ENCODE assay signal across 11 cellular contexts in the genomic region with DNA sequence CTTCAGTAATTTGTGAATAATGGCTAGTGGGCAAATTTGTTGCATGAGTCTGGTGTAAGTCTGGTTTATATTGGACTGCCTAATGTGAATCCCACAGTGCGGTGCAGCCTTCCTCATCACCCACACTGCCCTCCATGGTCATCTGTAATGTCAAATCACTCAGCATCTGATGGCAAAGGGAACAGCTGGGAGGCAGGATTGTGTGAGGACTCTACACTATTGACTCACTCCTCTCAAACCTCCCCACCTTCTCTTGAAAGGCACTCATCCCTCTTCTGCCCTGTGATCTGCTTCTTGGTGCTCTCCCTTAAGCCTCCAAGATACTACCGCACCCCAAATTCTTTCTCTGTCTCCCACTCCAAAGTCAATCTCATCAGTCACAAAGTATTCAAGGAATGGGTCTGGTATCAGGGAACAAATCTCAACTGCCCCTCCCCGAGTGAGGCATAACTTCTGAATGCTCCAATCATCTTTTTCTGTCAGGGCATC.
DNase-seq lines count a peak whose midpoint lies in the region; ATAC-seq and TF ChIP-seq lines count a peak whose summit lies in the region.
"Had no signal": no experiment of that assay in that cellular context is flagged by ENCODE, and none has a peak within 500 bp of the region (broad histone marks: within the 10 kb centered on the region; RNA-seq: fewer than 3 reads in every experiment).

No MANE protein-coding gene starts in this region.

- H3K36me3 ChIP-seq in endodermal cell (ENCODE audit: control insufficient read depth, insufficient read depth, low read length): no peaks in the 10 kb centered on the region
- H3K36me3 ChIP-seq in psoas muscle (ENCODE audit: insufficient read depth in 1 of 2, low read depth in 1 of 2): no peaks in the 10 kb centered on the region
- no peaks in the 10 kb centered on the region for H3K36me3 ChIP-seq in CD8-positive, alpha-beta T cell (ENCODE audit: insufficient read depth, low read length)

- H3K4me1 Mint-ChIP-seq in endodermal cell: peaks cover 30% of the 10 kb centered on the region
- H3K4me1 Mint-ChIP-seq in natural killer cell: no peaks in the 10 kb centered on the region
- H3K4me1 Mint-ChIP-seq in CD8-positive, alpha-beta T cell (ENCODE audit: low read depth): no peaks in the 10 kb centered on the region
- H3K4me1 Mint-ChIP-seq: activated CD4-positive, alpha-beta T cell treated with anti-CD3 and anti-CD28 coated beads for 36 hours had no signal

- H3K27me3 ChIP-seq in endodermal cell (ENCODE audit: control insufficient read depth, insufficient read depth, low read length, poor library complexity, severe bottlenecking): no peaks in the 10 kb centered on the region
- H3K27me3 ChIP-seq in psoas muscle (ENCODE audit: insufficient read depth in 3 of 3, low read length in 2 of 3): no peaks in the 10 kb centered on the region
- no peaks in the 10 kb centered on the region for H3K27me3 ChIP-seq in CD8-positive, alpha-beta T cell (ENCODE audit: insufficient read depth, low read length)

- H3K9ac ChIP-seq in endodermal cell (ENCODE audit: extremely low read depth, low read length, poor library complexity, severe bottlenecking): no peak overlapping the region

- H3K27ac Mint-ChIP-seq in endodermal cell: peak overlapping the region; percentile 14
- H3K27ac Mint-ChIP-seq in natural killer cell: no peak overlapping the region
- H3K27ac Mint-ChIP-seq in CD8-positive, alpha-beta T cell: no peak overlapping the region
- H3K27ac Mint-ChIP-seq: activated CD4-positive, alpha-beta T cell treated with anti-CD3 and anti-CD28 coated beads for 36 hours had no signal

- H3K4me3 ChIP-seq in endodermal cell (ENCODE audit: low read length) (no peak overlapping the region), psoas muscle (no peak overlapping the region)
- no peak overlapping the region for H3K4me3 ChIP-seq in CD8-positive, alpha-beta T cell (ENCODE audit: low read depth, low read length)

- H3K9me3 ChIP-seq in endodermal cell (ENCODE audit: control insufficient read depth, low read length) (no peaks in the 10 kb centered on the region), psoas muscle (no peaks in the 10 kb centered on the region)
- H3K9me3 ChIP-seq in CD8-positive, alpha-beta T cell (ENCODE audit: low read length): no peaks in the 10 kb centered on the region

- TF ChIP-seq CTCF in endodermal cell (conservative IDR thresholded peaks at IDR 0.05) (no peak), psoas muscle (IDR thresholded peaks at IDR 0.05) (no peak), natural killer cell (IDR thresholded peaks at IDR 0.05) (no peak)
- TF ChIP-seq CTCF in CD8-positive, alpha-beta T cell (IDR thresholded peaks at IDR 0.05): no peak

- CTCF ChIA-PET in CD8-positive, alpha-beta T cell (lab: Charles Lee): no interaction called here

- H3K4me3 Mint-ChIP-seq in endodermal cell (no peak overlapping the region), natural killer cell (no peak overlapping the region)
- H3K4me3 Mint-ChIP-seq in CD8-positive, alpha-beta T cell: no peak overlapping the region
- H3K4me3 Mint-ChIP-seq: activated CD4-positive, alpha-beta T cell treated with anti-CD3 and anti-CD28 coated beads for 36 hours had no signal

- peak; percentile 22 for DNase-seq in NCI-H2171 (lab: John Stamatoyannopoulos, UW)
- DNase-seq in endodermal cell: no peak
- DNase-seq in psoas muscle: peak in 1 of 2 donors; percentile 20
- no peak for DNase-seq in foreskin melanocyte
- no peak for DNase-seq in natural killer cell
- DNase-seq in effector CD4-positive, alpha-beta T cell: no peak
- no peak for DNase-seq in CD8-positive, alpha-beta T cell
- DNase-seq: activated CD4-positive, alpha-beta T cell treated with anti-CD3 and anti-CD28 coated beads for 36 hours; cerebellar nuclear complex; NCI-H2029 treated with DMSO at 0.1 percent for 48 hours had no signal

- POLR2A ChIA-PET in CD8-positive, alpha-beta T cell (lab: Charles Lee): no interaction called here

- H3K9me3 Mint-ChIP-seq in endodermal cell (no peaks in the 10 kb centered on the region), natural killer cell (no peaks in the 10 kb centered on the region)
- H3K9me3 Mint-ChIP-seq in CD8-positive, alpha-beta T cell: no peaks in the 10 kb centered on the region

- intact Hi-C loops in psoas muscle (cut with DNase I) (loop anchor here (5.0 kb wide), 1 partner anchor 33 kb away; no protein-coding TSS in a partner anchor), natural killer cell (cut with micrococcal nuclease) (no loop called here)
- intact Hi-C loops in CD8-positive, alpha-beta T cell (cut with DNase I, micrococcal nuclease): no loop called here

- H3K27me3 Mint-ChIP-seq in endodermal cell (ENCODE audit: insufficient read depth): no peaks in the 10 kb centered on the region
- peaks cover 0 to 3% of the 10 kb centered on the region in 2 donors for H3K27me3 Mint-ChIP-seq in natural killer cell (ENCODE audit: low read depth in 2 of 2)
- peaks cover 3% of the 10 kb centered on the region for H3K27me3 Mint-ChIP-seq in CD8-positive, alpha-beta T cell (ENCODE audit: low read depth)

- no peaks in the 10 kb centered on the region for H3K36me3 Mint-ChIP-seq in endodermal cell (ENCODE audit: low read depth)
- no peaks in the 10 kb centered on the region for H3K36me3 Mint-ChIP-seq in natural killer cell
- H3K36me3 Mint-ChIP-seq in CD8-positive, alpha-beta T cell: no peaks in the 10 kb centered on the region

- ATAC-seq in GM18870 (IDR thresholded peaks at IDR 0.05; ENCODE audit: unreplicated experiment): peak; percentile 56
- peak; percentile 78 to 95 (median 85) for ATAC-seq in psoas muscle
- ATAC-seq in natural killer cell: no peak
- no peak for ATAC-seq in CD8-positive, alpha-beta T cell
- ATAC-seq: activated CD4-positive, alpha-beta T cell treated with anti-CD3 and anti-CD28 coated beads for 36 hours had no signal

- H3K27ac ChIP-seq in endodermal cell (ENCODE audit: low read depth, low read length) (no peak overlapping the region), psoas muscle (peak overlapping the region; percentile 93)
- no peak overlapping the region for H3K27ac ChIP-seq in CD8-positive, alpha-beta T cell (ENCODE audit: low read depth, low read length)

- H3K4me1 ChIP-seq in endodermal cell (ENCODE audit: control insufficient read depth, insufficient read depth, low read length) (no peaks in the 10 kb centered on the region), psoas muscle (peaks cover 77% of the 10 kb centered on the region)
- no peaks in the 10 kb centered on the region for H3K4me1 ChIP-seq in CD8-positive, alpha-beta T cell (ENCODE audit: insufficient read depth, low read length)

- WGBS in endodermal cell (ENCODE audit: insufficient coverage in 1 of 2, insufficient read length in 1 of 2), 2 experiments: 70 to 91% methylated on average over 2 to 3 of the region's 3 CpGs
- 36 to 63% (median 47%) methylated on average over 3 of the region's 3 CpGs for WGBS in psoas muscle, 3 donors

Comparison
In these comparisons a context has a peak if more than half of its experiments do, and no peak if none do; other contexts are left out.
1. ATAC-seq: peak in GM18870 (single experiment) and psoas muscle (4 of 4); none in natural killer cell (0 of 3) and CD8-positive, alpha-beta T cell (single experiment).
2. intact Hi-C loops: an anchor here in psoas muscle (5.0 kb wide); none called in natural killer cell and CD8-positive, alpha-beta T cell.